8 cellular contexts compared by ENCODE assay signal in genomic region chr1:150281758-150282557, GRCh38. TPM values are rescaled to one million over a fixed set of nuclear protein-coding genes. Genes with fewer than 3 reads are reported as not detected.
DNase-seq lines count a peak whose midpoint lies in the region; ATAC-seq, FAIRE-seq and TF ChIP-seq lines count a peak whose summit lies in the region.

Gene CIART, plus strand, starts transcription at chr1:150282554. Its CDS starts 714 bp downstream, at chr1:150283268.

- no peak for ATAC-seq in GM18858 (IDR thresholded peaks at IDR 0.05; ENCODE audit: unreplicated experiment)

- TF ChIP-seq CTCF in epithelial cell of esophagus (IDR thresholded peaks at IDR 0.05; ENCODE audit: insufficient read depth, low read depth, low read length, missing control alignments), result no peak

- H3K4me1 ChIP-seq in mesodermal cell (ENCODE audit: control insufficient read depth, insufficient read depth, low read length, poor library complexity, severe bottlenecking), result no peaks in the 10 kb centered on the region

- TF ChIP-seq POLR2A in GM12891 (IDR thresholded peaks at IDR 0.05; ENCODE audit: low read depth, low read length), result no peak

- H3K9me3 ChIP-seq in mesodermal cell (ENCODE audit: control insufficient read depth, low read length), result no peaks in the 10 kb centered on the region

- 35 to 37% methylated on average over 31 to 35 of the region's 46 CpGs for WGBS in mesodermal cell (ENCODE audit: insufficient coverage in 2 of 2), 2 experiments

- peaks cover 3% of the 10 kb centered on the region for H3K36me3 ChIP-seq in mesodermal cell (ENCODE audit: control insufficient read depth, insufficient read depth, low read length)

- peak; percentile 95 for FAIRE-seq in GM12891 (lab: Jason Lieb, UNC)

- peak within 1 kb of the TSS; percentile 26 for H3K27ac ChIP-seq in mesodermal cell (ENCODE audit: low read depth, low read length, severe bottlenecking)

- peak within 1 kb of the TSS; percentile 78 for H3K4me3 ChIP-seq in epithelial cell of esophagus (ENCODE audit: low read length)
- H3K4me3 ChIP-seq in mesodermal cell (ENCODE audit: extremely low read depth, insufficient read depth, low read length, poor library complexity, severe bottlenecking), result peak within 1 kb of the TSS; percentile 28

- peak; percentile 43 for DNase-seq in GM12891 (ENCODE audit: insufficient read length, low spot score)
- peak; percentile 97 for DNase-seq in HS-27A (ENCODE audit: low read depth)
- peak; percentile 57 to 78 for DNase-seq in NOMO-1 (lab: John Stamatoyannopoulos, UW; ENCODE audit: unreplicated experiment in 2 of 2)
- peak; percentile 60 for DNase-seq in activated T-cell treated with anti-CD3 and anti-CD28 coated beads for 48 hours (ENCODE audit: low read depth)
- peak; percentile 100 for DNase-seq in epithelial cell of esophagus (ENCODE audit: low read depth)
- DNase-seq in stimulated activated CD8-positive, alpha-beta memory T cell treated with anti-CD3 and anti-CD28 coated beads, Interleukin-12 subunit alpha, Interleukin-12 subunit beta, amount 100 ng/mL, for 24 hours (ENCODE audit: extremely low read depth), result peak; percentile 27

TF ChIP-seq in GM12891, 5 proteins besides CTCF, POLR2A, EP300 and RAD21:
- TF ChIP-seq TAF1 (IDR thresholded peaks at IDR 0.05; ENCODE audit: low read depth, low read length), result no peak
- no peak for TF ChIP-seq POU2F2 (IDR thresholded peaks at IDR 0.05; ENCODE audit: low read depth, low read length)

RNA-seq across cellular contexts. Expression of gene CIART, which starts in this region (rescaled TPM):
- 2.0 TPM for polyA plus RNA-seq in GM12891 (2012; ENCODE audit: low read depth, missing spikeins)
- polyA plus RNA-seq in mesodermal cell (2013, experiment 1 of 2), result 5.5 TPM
- 4.6 TPM for polyA plus RNA-seq in mesodermal cell (2013, experiment 2 of 2)

Comparison
In these comparisons a context has a peak if more than half of its experiments do, and no peak if none do; other contexts are left out.
1. DNase-seq: peak in every context shown above with its lines; median percentile 100 in epithelial cell of esophagus; 97 in HS-27A; 68 in NOMO-1; 60 in activated T-cell treated with anti-CD3 and anti-CD28 coated beads for 48 hours; 43 in GM12891; 27 in stimulated activated CD8-positive, alpha-beta memory T cell treated with anti-CD3 and anti-CD28 coated beads, Interleukin-12 subunit alpha, Interleukin-12 subunit beta, amount 100 ng/mL, for 24 hours.